ENCODE assay signal across 10 cellular contexts in the genomic region with DNA sequence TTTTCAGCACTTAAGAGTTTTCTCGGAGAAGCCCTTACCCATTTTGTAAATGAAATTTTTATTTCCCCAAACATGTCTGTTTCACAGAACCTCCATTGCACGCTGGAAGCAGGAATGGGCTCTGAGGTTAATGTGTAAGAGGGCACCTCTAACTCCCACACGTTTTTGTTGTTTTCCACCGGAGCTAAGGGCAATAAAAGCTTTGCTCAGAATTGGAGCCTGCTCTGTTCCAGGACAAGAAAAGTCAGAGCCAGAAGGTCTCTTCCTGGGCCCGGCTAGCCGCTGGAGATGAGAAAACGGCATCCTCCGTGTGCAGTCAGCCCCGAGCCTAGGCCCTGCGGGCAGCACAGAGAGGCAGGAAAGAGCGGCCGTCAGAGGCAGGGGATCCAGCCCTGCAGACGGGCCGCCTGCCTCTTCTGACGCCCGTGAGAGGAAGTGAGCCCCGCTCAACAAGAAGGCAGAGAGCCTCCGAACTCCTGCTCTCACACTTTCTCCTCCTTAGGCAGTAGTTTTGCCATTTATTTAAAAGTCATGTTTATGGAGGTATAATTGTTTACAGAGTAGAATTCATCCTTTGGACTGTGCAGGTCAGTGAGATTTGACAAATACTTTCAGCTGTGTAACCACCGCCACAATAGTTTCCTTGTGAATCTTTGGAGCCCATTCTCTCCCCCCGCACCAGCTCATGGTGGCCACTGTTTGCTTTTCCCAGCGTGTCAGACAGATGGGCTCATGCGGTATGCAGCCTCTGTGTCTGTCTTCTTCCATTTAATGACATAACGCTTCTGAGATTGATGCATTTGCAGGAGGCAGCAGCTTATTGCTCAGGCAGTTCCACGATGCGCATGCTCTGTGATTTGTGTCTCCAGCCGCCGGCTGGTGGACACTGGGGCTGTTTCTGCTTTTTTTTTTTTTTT.
DNase-seq lines count a peak whose midpoint lies in the region; ATAC-seq and TF ChIP-seq lines count a peak whose summit lies in the region.
"Had no signal": no experiment of that assay in that cellular context is flagged by ENCODE, and none has a peak within 500 bp of the region (broad histone marks: within the 10 kb centered on the region; RNA-seq: fewer than 3 reads in every experiment).

No MANE protein-coding gene starts in this region.

- no peak overlapping the region for H3K4me3 Mint-ChIP-seq in activated CD4-positive, alpha-beta memory T cell treated with anti-CD3 and anti-CD28 coated beads, Interleukin-2, amount 10 ng/mL, durations not matched to agents 7 days and 5 days

- no peak for TF ChIP-seq CTCF in GM13976 (IDR thresholded peaks at IDR 0.05; ENCODE audit: borderline replicate concordance, control extremely low read depth, extremely low read depth, insufficient read depth, missing control alignments)

- CTCF ChIA-PET in activated CD4-positive, alpha-beta memory T cell treated with anti-CD3 and anti-CD28 coated beads, Interleukin-2, amount 10 ng/mL, durations not matched to agents 7 days and 5 days (lab: Charles Lee): no interaction called here

- POLR2A ChIA-PET in activated CD4-positive, alpha-beta memory T cell treated with anti-CD3 and anti-CD28 coated beads, Interleukin-2, amount 10 ng/mL, durations not matched to agents 7 days and 5 days (lab: Charles Lee): no interaction called here

- peak; percentile 3 for DNase-seq in ELR (ENCODE audit: low read depth)
- peak; percentile 72 for DNase-seq in NCI-H82 (lab: John Stamatoyannopoulos, UW)
- DNase-seq in foreskin melanocyte: peak; percentile 68
- peak; percentile 89 for DNase-seq in pons (ENCODE audit: low spot score)
- no peak for DNase-seq in SKM-1 (lab: John Stamatoyannopoulos, UW; ENCODE audit: unreplicated experiment)
- DNase-seq in GM13976 (ENCODE audit: low spot score): no peak
- DNase-seq in activated CD4-positive, alpha-beta memory T cell treated with anti-CD3 and anti-CD28 coated beads, Interleukin-2, amount 10 ng/mL, durations not matched to agents 7 days and 5 days: no peak
- DNase-seq: activated CD4-positive, CD25-positive, alpha-beta regulatory T cell; stimulated activated CD4-positive, alpha-beta T cell treated with anti-CD3 and anti-CD28 coated beads, Interleukin-4, amount 100 ng/mL, for 1 hour had no signal

- peaks cover 9% of the 10 kb centered on the region for H3K9me3 Mint-ChIP-seq in activated CD4-positive, alpha-beta memory T cell treated with anti-CD3 and anti-CD28 coated beads, Interleukin-2, amount 10 ng/mL, durations not matched to agents 7 days and 5 days

- no peaks in the 10 kb centered on the region for H3K4me1 Mint-ChIP-seq in activated CD4-positive, alpha-beta memory T cell treated with anti-CD3 and anti-CD28 coated beads, Interleukin-2, amount 10 ng/mL, durations not matched to agents 7 days and 5 days

- H3K27me3 Mint-ChIP-seq in activated CD4-positive, alpha-beta memory T cell treated with anti-CD3 and anti-CD28 coated beads, Interleukin-2, amount 10 ng/mL, durations not matched to agents 7 days and 5 days: peaks cover 20% of the 10 kb centered on the region

- no peaks in the 10 kb centered on the region for H3K36me3 Mint-ChIP-seq in activated CD4-positive, alpha-beta memory T cell treated with anti-CD3 and anti-CD28 coated beads, Interleukin-2, amount 10 ng/mL, durations not matched to agents 7 days and 5 days (ENCODE audit: low read depth)

- in situ Hi-C loops in GM13976 (cut with MboI; ENCODE audit: low sequenced_read_pairs, unreplicated experiment): no loop called here

- ATAC-seq in GM18520 (IDR thresholded peaks at IDR 0.05; ENCODE audit: unreplicated experiment): no peak

- H3K27ac Mint-ChIP-seq in activated CD4-positive, alpha-beta memory T cell treated with anti-CD3 and anti-CD28 coated beads, Interleukin-2, amount 10 ng/mL, durations not matched to agents 7 days and 5 days: no peak overlapping the region

Comparison
In these comparisons a context has a peak if more than half of its experiments do, and no peak if none do; other contexts are left out.
1. DNase-seq: peak in ELR (single experiment), NCI-H82 (single experiment), foreskin melanocyte (single experiment) and pons (single experiment); none in SKM-1 (single experiment), GM13976 (single experiment) and activated CD4-positive, alpha-beta memory T cell treated with anti-CD3 and anti-CD28 coated beads, Interleukin-2, amount 10 ng/mL, durations not matched to agents 7 days and 5 days (single experiment).